ENCODE assay signal across 8 cellular contexts in the genomic region with DNA sequence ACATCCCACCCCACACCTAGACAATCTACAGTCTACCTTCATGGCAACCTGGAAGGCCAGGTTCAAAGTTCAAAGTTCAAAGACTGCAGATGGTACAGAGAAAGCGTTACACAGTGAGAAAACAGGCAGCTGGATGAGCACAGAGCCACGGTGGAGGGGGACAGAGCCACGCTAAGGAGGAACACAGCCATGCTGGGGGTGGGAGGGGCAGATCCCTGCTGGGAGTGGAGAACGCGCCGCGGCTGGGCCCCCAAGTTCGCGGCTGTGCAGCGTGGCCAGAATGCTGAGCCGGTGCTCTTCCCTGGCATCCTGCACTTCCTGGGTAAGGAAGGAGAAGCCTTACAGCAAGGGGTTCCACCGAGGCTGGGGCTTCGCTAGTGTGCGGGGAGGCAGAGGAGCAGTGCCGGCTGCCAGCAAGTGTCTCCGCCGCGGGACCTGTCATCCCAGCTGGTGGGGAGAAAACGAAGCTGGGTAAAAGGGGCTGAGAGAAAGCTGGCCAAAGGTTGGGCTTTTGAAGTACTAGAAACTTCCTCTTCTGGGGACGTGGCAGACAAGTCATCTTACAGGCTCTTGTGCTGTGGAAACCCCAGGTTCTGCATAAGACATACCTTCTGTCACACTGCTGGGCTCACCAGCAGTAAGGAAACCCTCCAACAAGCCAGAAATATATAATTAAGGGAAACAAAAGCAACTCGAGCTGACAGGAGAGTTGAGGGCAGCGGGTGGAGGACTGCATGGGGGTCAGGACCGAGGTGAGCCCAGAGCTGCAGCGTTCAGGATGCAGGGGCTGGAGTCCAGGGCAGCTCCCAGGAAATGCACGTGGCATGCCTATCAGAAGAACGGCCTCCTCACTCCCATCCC.
DNase-seq lines count a peak whose midpoint lies in the region; ATAC-seq and TF ChIP-seq lines count a peak whose summit lies in the region.

No MANE protein-coding gene starts in this region.

- peak overlapping the region in 1 of 3 donors; percentile 20 for H3K4me3 ChIP-seq in right lobe of liver

- H3K4me3 Mint-ChIP-seq in type B pancreatic cell (peak overlapping the region; percentile 4), osteocyte (ENCODE audit: unreplicated experiment) (no peak overlapping the region)

- no peaks in the 10 kb centered on the region for H3K9me3 ChIP-seq in right lobe of liver

- H3K4me1 Mint-ChIP-seq in type B pancreatic cell (ENCODE audit: unreplicated experiment) (peaks cover 41% of the 10 kb centered on the region), osteocyte (ENCODE audit: unreplicated experiment) (peaks cover 38% of the 10 kb centered on the region)

- DNase-seq in activated effector memory CD4-positive, alpha-beta T cell treated with anti-CD3 and anti-CD28 coated beads, Interleukin-2, amount 50 U/mL, for 16 hours: peak; percentile 68
- DNase-seq in activated effector memory CD4-positive, alpha-beta T cell treated with Interleukin-2 at 50 U/mL for 16 hours: no peak
- peak; percentile 46 for DNase-seq in activated naive CD4-positive, alpha-beta T cell treated with anti-CD3 and anti-CD28 coated beads, Interleukin-2, amount 50 U/mL, for 16 hours
- DNase-seq in right lobe of liver (no peak), type B pancreatic cell (ENCODE audit: extremely low spot score, unreplicated experiment) (no peak), NCI-H345 (lab: John Stamatoyannopoulos, UW) (no peak), osteocyte (ENCODE audit: extremely low spot score, unreplicated experiment) (no peak)
- DNase-seq in activated CD4-positive, CD25-positive, alpha-beta regulatory T cell treated with anti-CD3 and anti-CD28 coated beads, Interleukin-2, amount 50 U/mL, for 72 hours: no peak

- peak; percentile 56 to 68 (median 64) for ATAC-seq in right lobe of liver

- H3K36me3 ChIP-seq in right lobe of liver: no peaks in the 10 kb centered on the region

- no peak for TF ChIP-seq CTCF in right lobe of liver (IDR thresholded peaks at IDR 0.05)
- TF ChIP-seq CTCF in type B pancreatic cell (conservative IDR thresholded peaks at IDR 0.05): no peak
- no peak for TF ChIP-seq CTCF in osteocyte (IDR thresholded peaks at IDR 0.05)

- H3K27me3 Mint-ChIP-seq in type B pancreatic cell (no peaks in the 10 kb centered on the region), osteocyte (ENCODE audit: unreplicated experiment) (no peaks in the 10 kb centered on the region)

- no peaks in the 10 kb centered on the region for H3K9me3 Mint-ChIP-seq in type B pancreatic cell
- H3K9me3 Mint-ChIP-seq in osteocyte (ENCODE audit: unreplicated experiment): no peaks in the 10 kb centered on the region

- peak overlapping the region in 1 of 3 donors; percentile 7 for H3K27ac ChIP-seq in right lobe of liver

- no peaks in the 10 kb centered on the region for H3K27me3 ChIP-seq in right lobe of liver

- no peaks in the 10 kb centered on the region for H3K36me3 Mint-ChIP-seq in type B pancreatic cell
- no peaks in the 10 kb centered on the region for H3K36me3 Mint-ChIP-seq in osteocyte (ENCODE audit: unreplicated experiment)

- H3K27ac Mint-ChIP-seq in type B pancreatic cell: peak overlapping the region; percentile 65
- H3K27ac Mint-ChIP-seq in osteocyte (ENCODE audit: unreplicated experiment): no peak overlapping the region

- intact Hi-C loops in right lobe of liver (cut with DNase I): no loop called here

- H3K4me1 ChIP-seq in right lobe of liver: peaks cover 0 to 16% (median 6%) of the 10 kb centered on the region in 4 donors

- TF ChIP-seq POLR2A in right lobe of liver (IDR thresholded peaks at IDR 0.05): no peak

- 26% methylated on average over 12 of the region's 26 CpGs for WGBS in right lobe of liver (ENCODE audit: insufficient coverage, low coverage, low lambda C conversion rate, missing lambda C conversion rate)

Comparison
In these comparisons a context has a peak if more than half of its experiments do, and no peak if none do; other contexts are left out.
1. DNase-seq: peak in activated effector memory CD4-positive, alpha-beta T cell treated with anti-CD3 and anti-CD28 coated beads, Interleukin-2, amount 50 U/mL, for 16 hours (single experiment) and activated naive CD4-positive, alpha-beta T cell treated with anti-CD3 and anti-CD28 coated beads, Interleukin-2, amount 50 U/mL, for 16 hours (single experiment); none in activated effector memory CD4-positive, alpha-beta T cell treated with Interleukin-2 at 50 U/mL for 16 hours (single experiment), right lobe of liver (0 of 3), type B pancreatic cell (single experiment), activated CD4-positive, CD25-positive, alpha-beta regulatory T cell treated with anti-CD3 and anti-CD28 coated beads, Interleukin-2, amount 50 U/mL, for 72 hours (single experiment), NCI-H345 (single experiment) and osteocyte (single experiment).